In the genomic region with DNA sequence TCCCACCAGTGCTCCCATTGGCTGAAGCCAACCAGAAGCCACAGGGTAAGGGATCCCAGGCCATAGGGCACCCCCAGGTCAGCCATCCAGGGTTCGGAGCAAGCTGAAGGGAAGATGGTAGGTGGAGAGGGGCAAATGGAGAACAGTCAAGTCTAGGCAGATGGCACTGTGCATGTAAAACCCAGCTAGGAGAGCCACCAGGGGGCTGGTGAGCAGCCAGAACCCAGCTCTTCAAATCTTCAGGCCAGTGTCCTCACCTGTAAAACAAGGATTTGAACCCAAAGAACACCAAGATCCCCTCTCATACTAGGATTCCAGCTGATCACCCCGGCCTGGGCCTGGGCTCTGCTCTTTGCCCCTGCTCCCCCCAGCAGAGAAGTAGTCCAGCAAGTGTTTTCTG, we compare ENCODE assay signal across 3 cellular contexts.
TF ChIP-seq lines count a peak whose summit lies in the region.

No MANE protein-coding gene starts in this region.

TF ChIP-seq in SK-N-SH, 30 proteins besides CTCF, POLR2A, EP300 and RAD21:
- 0 out of 2 replicates have a peak, but pooled peaks have one; percentile 7 for TF ChIP-seq SMC3 (IDR thresholded peaks at IDR 0.05; ENCODE audit: low read depth, low read length)
- TF ChIP-seq, protein P1, sequence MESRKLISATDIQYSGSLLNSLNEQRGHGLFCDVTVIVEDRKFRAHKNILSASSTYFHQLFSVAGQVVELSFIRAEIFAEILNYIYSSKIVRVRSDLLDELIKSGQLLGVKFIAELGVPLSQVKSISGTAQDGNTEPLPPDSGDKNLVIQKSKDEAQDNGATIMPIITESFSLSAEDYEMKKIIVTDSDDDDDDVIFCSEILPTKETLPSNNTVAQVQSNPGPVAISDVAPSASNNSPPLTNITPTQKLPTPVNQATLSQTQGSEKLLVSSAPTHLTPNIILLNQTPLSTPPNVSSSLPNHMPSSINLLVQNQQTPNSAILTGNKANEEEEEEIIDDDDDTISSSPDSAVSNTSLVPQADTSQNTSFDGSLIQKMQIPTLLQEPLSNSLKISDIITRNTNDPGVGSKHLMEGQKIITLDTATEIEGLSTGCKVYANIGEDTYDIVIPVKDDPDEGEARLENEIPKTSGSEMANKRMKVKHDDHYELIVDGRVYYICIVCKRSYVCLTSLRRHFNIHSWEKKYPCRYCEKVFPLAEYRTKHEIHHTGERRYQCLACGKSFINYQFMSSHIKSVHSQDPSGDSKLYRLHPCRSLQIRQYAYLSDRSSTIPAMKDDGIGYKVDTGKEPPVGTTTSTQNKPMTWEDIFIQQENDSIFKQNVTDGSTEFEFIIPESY (IDR thresholded peaks at IDR 0.05; ENCODE audit: borderline replicate concordance, low read depth): no peak

TF ChIP-seq in SK-N-SH treated with all-trans-retinoic acid at 6 μM for 48 hours, 23 proteins besides CTCF, POLR2A, EP300 and RAD21:
- TF ChIP-seq GLIS3 (CRISPR knock-in tag; IDR thresholded peaks at IDR 0.05) (no peak), ZNF70 (CRISPR knock-in tag; IDR thresholded peaks at IDR 0.05) (no peak), ZFP3 (CRISPR knock-in tag; IDR thresholded peaks at IDR 0.05) (no peak), ZC3H10 (CRISPR knock-in tag; IDR thresholded peaks at IDR 0.05) (no peak), TCF4 (CRISPR knock-in tag; IDR thresholded peaks at IDR 0.05; ENCODE audit: borderline replicate concordance) (no peak), BACH2 (CRISPR knock-in tag; IDR thresholded peaks at IDR 0.05; ENCODE audit: borderline replicate concordance) (no peak)
- TF ChIP-seq, protein P2, sequence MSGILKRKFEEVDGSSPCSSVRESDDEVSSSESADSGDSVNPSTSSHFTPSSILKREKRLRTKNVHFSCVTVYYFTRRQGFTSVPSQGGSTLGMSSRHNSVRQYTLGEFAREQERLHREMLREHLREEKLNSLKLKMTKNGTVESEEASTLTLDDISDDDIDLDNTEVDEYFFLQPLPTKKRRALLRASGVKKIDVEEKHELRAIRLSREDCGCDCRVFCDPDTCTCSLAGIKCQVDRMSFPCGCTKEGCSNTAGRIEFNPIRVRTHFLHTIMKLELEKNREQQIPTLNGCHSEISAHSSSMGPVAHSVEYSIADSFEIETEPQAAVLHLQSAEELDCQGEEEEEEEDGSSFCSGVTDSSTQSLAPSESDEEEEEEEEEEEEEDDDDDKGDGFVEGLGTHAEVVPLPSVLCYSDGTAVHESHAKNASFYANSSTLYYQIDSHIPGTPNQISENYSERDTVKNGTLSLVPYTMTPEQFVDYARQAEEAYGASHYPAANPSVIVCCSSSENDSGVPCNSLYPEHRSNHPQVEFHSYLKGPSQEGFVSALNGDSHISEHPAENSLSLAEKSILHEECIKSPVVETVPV (CRISPR knock-in tag; IDR thresholded peaks at IDR 0.05): no peak

TF ChIP-seq in K562, 482 proteins besides CTCF, POLR2A, EP300 and RAD21:
- no peak for TF ChIP-seq CBX2 (IDR thresholded peaks at IDR 0.05; ENCODE audit: insufficient read depth, low read length, poor library complexity, severe bottlenecking)
- no peak for TF ChIP-seq U2AF1 (optimal IDR thresholded peaks at IDR 0.05; ENCODE audit: low read depth, low read length)
- TF ChIP-seq, protein P3, sequence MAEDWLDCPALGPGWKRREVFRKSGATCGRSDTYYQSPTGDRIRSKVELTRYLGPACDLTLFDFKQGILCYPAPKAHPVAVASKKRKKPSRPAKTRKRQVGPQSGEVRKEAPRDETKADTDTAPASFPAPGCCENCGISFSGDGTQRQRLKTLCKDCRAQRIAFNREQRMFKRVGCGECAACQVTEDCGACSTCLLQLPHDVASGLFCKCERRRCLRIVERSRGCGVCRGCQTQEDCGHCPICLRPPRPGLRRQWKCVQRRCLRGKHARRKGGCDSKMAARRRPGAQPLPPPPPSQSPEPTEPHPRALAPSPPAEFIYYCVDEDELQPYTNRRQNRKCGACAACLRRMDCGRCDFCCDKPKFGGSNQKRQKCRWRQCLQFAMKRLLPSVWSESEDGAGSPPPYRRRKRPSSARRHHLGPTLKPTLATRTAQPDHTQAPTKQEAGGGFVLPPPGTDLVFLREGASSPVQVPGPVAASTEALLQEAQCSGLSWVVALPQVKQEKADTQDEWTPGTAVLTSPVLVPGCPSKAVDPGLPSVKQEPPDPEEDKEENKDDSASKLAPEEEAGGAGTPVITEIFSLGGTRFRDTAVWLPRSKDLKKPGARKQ (CRISPR knock-in tag; IDR thresholded peaks at IDR 0.05): no peak
- TF ChIP-seq SRSF1 (IDR thresholded peaks at IDR 0.05; ENCODE audit: low read depth, low read length): no peak
- TF ChIP-seq, protein P4, sequence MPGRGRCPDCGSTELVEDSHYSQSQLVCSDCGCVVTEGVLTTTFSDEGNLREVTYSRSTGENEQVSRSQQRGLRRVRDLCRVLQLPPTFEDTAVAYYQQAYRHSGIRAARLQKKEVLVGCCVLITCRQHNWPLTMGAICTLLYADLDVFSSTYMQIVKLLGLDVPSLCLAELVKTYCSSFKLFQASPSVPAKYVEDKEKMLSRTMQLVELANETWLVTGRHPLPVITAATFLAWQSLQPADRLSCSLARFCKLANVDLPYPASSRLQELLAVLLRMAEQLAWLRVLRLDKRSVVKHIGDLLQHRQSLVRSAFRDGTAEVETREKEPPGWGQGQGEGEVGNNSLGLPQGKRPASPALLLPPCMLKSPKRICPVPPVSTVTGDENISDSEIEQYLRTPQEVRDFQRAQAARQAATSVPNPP (IDR thresholded peaks at IDR 0.05; ENCODE audit: borderline replicate concordance, insufficient read depth, insufficient read length): no peak
- TF ChIP-seq RNF2 (IDR thresholded peaks at IDR 0.05): no peak
